ENCODE assay signal across 2 cellular contexts in the genomic region with DNA sequence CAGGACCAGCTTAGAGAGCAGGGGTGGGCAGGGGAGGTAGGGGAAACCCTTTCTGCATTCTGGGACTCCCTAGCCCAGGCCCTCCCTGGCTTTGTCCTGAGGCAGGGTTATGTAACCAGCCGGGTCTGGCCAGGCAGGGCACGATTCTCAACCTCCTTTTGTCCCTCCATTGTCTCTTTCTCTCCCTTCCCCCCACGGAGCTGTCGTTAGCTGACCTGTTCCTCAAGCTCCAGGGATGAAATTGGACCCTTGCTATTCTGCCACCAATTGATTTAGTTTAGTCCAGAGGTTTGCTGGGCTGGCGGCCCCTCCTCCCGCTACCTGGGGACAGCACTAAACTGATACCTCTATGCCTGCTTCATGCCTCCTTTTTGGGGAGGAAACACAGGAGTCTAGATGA.
TF ChIP-seq lines count a peak whose summit lies in the region.

No MANE protein-coding gene starts in this region.

TF ChIP-seq in IMR-90, 13 proteins besides CTCF, POLR2A, EP300 and RAD21:
- TF ChIP-seq MXI1 (IDR thresholded peaks at IDR 0.05; ENCODE audit: borderline replicate concordance, low read depth, low read length), result no peak
- TF ChIP-seq BHLHE40 (IDR thresholded peaks at IDR 0.05; ENCODE audit: low read depth, low read length), result no peak
- TF ChIP-seq, protein P1, sequence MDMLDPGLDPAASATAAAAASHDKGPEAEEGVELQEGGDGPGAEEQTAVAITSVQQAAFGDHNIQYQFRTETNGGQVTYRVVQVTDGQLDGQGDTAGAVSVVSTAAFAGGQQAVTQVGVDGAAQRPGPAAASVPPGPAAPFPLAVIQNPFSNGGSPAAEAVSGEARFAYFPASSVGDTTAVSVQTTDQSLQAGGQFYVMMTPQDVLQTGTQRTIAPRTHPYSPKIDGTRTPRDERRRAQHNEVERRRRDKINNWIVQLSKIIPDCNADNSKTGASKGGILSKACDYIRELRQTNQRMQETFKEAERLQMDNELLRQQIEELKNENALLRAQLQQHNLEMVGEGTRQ (IDR thresholded peaks at IDR 0.05; ENCODE audit: low read depth, low read length), result no peak

TF ChIP-seq in HepG2, 621 proteins besides CTCF, POLR2A, EP300 and RAD21:
- TF ChIP-seq MAZ (IDR thresholded peaks at IDR 0.05; ENCODE audit: borderline replicate concordance, low read depth, low read length), result no peak
- TF ChIP-seq MAZ (CRISPR knock-in tag; IDR thresholded peaks at IDR 0.05; ENCODE audit: low read depth), result no peak
- no peak for TF ChIP-seq ZSCAN21 (CRISPR knock-in tag; IDR thresholded peaks at IDR 0.05; ENCODE audit: borderline replicate concordance)
- TF ChIP-seq ZNF562 (CRISPR knock-in tag; IDR thresholded peaks at IDR 0.05; ENCODE audit: borderline replicate concordance), result no peak
- TF ChIP-seq KDM3A (CRISPR knock-in tag; IDR thresholded peaks at IDR 0.05; ENCODE audit: low read depth), result no peak
- TF ChIP-seq, protein P2, sequence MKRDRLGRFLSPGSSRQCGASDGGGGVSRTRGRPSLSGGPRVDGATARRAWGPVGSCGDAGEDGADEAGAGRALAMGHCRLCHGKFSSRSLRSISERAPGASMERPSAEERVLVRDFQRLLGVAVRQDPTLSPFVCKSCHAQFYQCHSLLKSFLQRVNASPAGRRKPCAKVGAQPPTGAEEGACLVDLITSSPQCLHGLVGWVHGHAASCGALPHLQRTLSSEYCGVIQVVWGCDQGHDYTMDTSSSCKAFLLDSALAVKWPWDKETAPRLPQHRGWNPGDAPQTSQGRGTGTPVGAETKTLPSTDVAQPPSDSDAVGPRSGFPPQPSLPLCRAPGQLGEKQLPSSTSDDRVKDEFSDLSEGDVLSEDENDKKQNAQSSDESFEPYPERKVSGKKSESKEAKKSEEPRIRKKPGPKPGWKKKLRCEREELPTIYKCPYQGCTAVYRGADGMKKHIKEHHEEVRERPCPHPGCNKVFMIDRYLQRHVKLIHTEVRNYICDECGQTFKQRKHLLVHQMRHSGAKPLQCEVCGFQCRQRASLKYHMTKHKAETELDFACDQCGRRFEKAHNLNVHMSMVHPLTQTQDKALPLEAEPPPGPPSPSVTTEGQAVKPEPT (CRISPR knock-in tag; IDR thresholded peaks at IDR 0.05; ENCODE audit: low read depth), result no peak
- TF ChIP-seq, protein P3, sequence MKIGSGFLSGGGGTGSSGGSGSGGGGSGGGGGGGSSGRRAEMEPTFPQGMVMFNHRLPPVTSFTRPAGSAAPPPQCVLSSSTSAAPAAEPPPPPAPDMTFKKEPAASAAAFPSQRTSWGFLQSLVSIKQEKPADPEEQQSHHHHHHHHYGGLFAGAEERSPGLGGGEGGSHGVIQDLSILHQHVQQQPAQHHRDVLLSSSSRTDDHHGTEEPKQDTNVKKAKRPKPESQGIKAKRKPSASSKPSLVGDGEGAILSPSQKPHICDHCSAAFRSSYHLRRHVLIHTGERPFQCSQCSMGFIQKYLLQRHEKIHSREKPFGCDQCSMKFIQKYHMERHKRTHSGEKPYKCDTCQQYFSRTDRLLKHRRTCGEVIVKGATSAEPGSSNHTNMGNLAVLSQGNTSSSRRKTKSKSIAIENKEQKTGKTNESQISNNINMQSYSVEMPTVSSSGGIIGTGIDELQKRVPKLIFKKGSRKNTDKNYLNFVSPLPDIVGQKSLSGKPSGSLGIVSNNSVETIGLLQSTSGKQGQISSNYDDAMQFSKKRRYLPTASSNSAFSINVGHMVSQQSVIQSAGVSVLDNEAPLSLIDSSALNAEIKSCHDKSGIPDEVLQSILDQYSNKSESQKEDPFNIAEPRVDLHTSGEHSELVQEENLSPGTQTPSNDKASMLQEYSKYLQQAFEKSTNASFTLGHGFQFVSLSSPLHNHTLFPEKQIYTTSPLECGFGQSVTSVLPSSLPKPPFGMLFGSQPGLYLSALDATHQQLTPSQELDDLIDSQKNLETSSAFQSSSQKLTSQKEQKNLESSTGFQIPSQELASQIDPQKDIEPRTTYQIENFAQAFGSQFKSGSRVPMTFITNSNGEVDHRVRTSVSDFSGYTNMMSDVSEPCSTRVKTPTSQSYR (CRISPR knock-in tag; IDR thresholded peaks at IDR 0.05; ENCODE audit: borderline replicate concordance), result no peak
- no peak for TF ChIP-seq AGO1 (IDR thresholded peaks at IDR 0.05; ENCODE audit: low read depth, low read length, poor library complexity, severe bottlenecking)
- TF ChIP-seq TCF7L2 (IDR thresholded peaks at IDR 0.05; ENCODE audit: low read depth, low read length), result no peak
- TF ChIP-seq ZNF274 (CRISPR knock-in tag; IDR thresholded peaks at IDR 0.05), result no peak
- TF ChIP-seq SOX6 (IDR thresholded peaks at IDR 0.05), result no peak
- peak; percentile 28; the same call in 1 of the 2 replicates for TF ChIP-seq SOX6 (CRISPR knock-in tag; IDR thresholded peaks at IDR 0.05)
- no peak for TF ChIP-seq ZNF652 (CRISPR knock-in tag; IDR thresholded peaks at IDR 0.05; ENCODE audit: borderline replicate concordance, low read depth)
- no peak for TF ChIP-seq ZNF317 (CRISPR knock-in tag; IDR thresholded peaks at IDR 0.05)
- no peak for TF ChIP-seq ZNF124 (CRISPR knock-in tag; IDR thresholded peaks at IDR 0.05)
- TF ChIP-seq NBN (conservative IDR thresholded peaks at IDR 0.05), result no peak
- TF ChIP-seq IKZF4 (CRISPR knock-in tag; IDR thresholded peaks at IDR 0.05; ENCODE audit: borderline replicate concordance, low read depth, not compliant biosample characterization), result no peak
- no peak for TF ChIP-seq SOX13 (IDR thresholded peaks at IDR 0.05)
- TF ChIP-seq SOX13 (CRISPR knock-in tag; conservative IDR thresholded peaks at IDR 0.05 in 1 of 2, IDR thresholded peaks at IDR 0.05 in 1 of 2), result peak in 1 of 2 experiments; percentile 33; a peak in 1 of 4 replicates
- TF ChIP-seq, protein P4, sequence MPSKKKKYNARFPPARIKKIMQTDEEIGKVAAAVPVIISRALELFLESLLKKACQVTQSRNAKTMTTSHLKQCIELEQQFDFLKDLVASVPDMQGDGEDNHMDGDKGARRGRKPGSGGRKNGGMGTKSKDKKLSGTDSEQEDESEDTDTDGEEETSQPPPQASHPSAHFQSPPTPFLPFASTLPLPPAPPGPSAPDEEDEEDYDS (CRISPR knock-in tag; IDR thresholded peaks at IDR 0.05), result no peak
- TF ChIP-seq JARID2 (CRISPR knock-in tag; IDR thresholded peaks at IDR 0.05; ENCODE audit: insufficient replicate concordance), result no peak
- TF ChIP-seq ZNF737 (CRISPR knock-in tag; IDR thresholded peaks at IDR 0.05; ENCODE audit: borderline replicate concordance), result no peak
- no peak for TF ChIP-seq MTF1 (CRISPR knock-in tag; IDR thresholded peaks at IDR 0.05)
- TF ChIP-seq HMG20B (CRISPR knock-in tag; conservative IDR thresholded peaks at IDR 0.05), result no peak
- TF ChIP-seq ZNF557 (CRISPR knock-in tag; IDR thresholded peaks at IDR 0.05), result no peak
- TF ChIP-seq, protein P5, sequence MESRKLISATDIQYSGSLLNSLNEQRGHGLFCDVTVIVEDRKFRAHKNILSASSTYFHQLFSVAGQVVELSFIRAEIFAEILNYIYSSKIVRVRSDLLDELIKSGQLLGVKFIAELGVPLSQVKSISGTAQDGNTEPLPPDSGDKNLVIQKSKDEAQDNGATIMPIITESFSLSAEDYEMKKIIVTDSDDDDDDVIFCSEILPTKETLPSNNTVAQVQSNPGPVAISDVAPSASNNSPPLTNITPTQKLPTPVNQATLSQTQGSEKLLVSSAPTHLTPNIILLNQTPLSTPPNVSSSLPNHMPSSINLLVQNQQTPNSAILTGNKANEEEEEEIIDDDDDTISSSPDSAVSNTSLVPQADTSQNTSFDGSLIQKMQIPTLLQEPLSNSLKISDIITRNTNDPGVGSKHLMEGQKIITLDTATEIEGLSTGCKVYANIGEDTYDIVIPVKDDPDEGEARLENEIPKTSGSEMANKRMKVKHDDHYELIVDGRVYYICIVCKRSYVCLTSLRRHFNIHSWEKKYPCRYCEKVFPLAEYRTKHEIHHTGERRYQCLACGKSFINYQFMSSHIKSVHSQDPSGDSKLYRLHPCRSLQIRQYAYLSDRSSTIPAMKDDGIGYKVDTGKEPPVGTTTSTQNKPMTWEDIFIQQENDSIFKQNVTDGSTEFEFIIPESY (CRISPR knock-in tag; IDR thresholded peaks at IDR 0.05), result peak; percentile 64; the same call in 1 of the 2 replicates
- no peak for TF ChIP-seq DNMT3B (CRISPR knock-in tag; conservative IDR thresholded peaks at IDR 0.05)
- TF ChIP-seq, protein P6, sequence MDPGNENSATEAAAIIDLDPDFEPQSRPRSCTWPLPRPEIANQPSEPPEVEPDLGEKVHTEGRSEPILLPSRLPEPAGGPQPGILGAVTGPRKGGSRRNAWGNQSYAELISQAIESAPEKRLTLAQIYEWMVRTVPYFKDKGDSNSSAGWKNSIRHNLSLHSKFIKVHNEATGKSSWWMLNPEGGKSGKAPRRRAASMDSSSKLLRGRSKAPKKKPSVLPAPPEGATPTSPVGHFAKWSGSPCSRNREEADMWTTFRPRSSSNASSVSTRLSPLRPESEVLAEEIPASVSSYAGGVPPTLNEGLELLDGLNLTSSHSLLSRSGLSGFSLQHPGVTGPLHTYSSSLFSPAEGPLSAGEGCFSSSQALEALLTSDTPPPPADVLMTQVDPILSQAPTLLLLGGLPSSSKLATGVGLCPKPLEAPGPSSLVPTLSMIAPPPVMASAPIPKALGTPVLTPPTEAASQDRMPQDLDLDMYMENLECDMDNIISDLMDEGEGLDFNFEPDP (CRISPR knock-in tag; conservative IDR thresholded peaks at IDR 0.05), result 0 out of 2 replicates have a peak, but pooled peaks have one; percentile 21
